ENCODE assay signal across 1 cellular context in genomic region chr15:32096211-32096610, GRCh38.
A peak's percentile ranks its signal among the peaks of the same experiment; 100 is the strongest.
TF ChIP-seq lines count a peak whose summit lies in the region.

No MANE protein-coding gene starts in this region.

TF ChIP-seq in A549, 52 proteins besides CTCF, POLR2A, EP300 and RAD21 (continued from another document):
- TF ChIP-seq HMGXB4 (CRISPR knock-in tag; IDR thresholded peaks at IDR 0.05; ENCODE audit: borderline replicate concordance) = no peak
- no peak for TF ChIP-seq ATOH8 (CRISPR knock-in tag; IDR thresholded peaks at IDR 0.05; ENCODE audit: low read depth)
- TF ChIP-seq KDM5A (IDR thresholded peaks at IDR 0.05) = no peak
- TF ChIP-seq JUNB (IDR thresholded peaks at IDR 0.05) = no peak
- TF ChIP-seq MAFK (IDR thresholded peaks at IDR 0.05; ENCODE audit: partially characterized antibody) = peak; percentile 93
- TF ChIP-seq TFCP2L1 (CRISPR knock-in tag; IDR thresholded peaks at IDR 0.05) = no peak
TF ChIP-seq in A549: peak in this region for 1.
